In genomic region chr15:88664151-88664778, GRCh38 we compare ENCODE assay signal across 9 cellular contexts. TPM values are rescaled to one million over a fixed set of nuclear protein-coding genes. Genes with fewer than 3 reads are reported as not detected.
DNase-seq lines count a peak whose midpoint lies in the region; TF ChIP-seq lines count a peak whose summit lies in the region.
"Had no signal": no experiment of that assay in that cellular context is flagged by ENCODE, and none has a peak within 500 bp of the region (broad histone marks: within the 10 kb centered on the region; RNA-seq: fewer than 3 reads in every experiment).

No MANE protein-coding gene starts in this region.

- H3K9me2 ChIP-seq in Loucy (replicated peaks; ENCODE audit: low read depth, low read length), result no peaks in the 10 kb centered on the region

- no peaks in the 10 kb centered on the region for H4K20me1 ChIP-seq in Loucy (ENCODE audit: insufficient read depth, low read length, poor library complexity, severe bottlenecking)

- H3K4me1 Mint-ChIP-seq in activated naive CD8-positive, alpha-beta T cell treated with anti-CD3 and anti-CD28 coated beads for 36 hours, result peaks cover 39% of the 10 kb centered on the region

- no peaks in the 10 kb centered on the region for H3F3A ChIP-seq in Loucy (ENCODE audit: low read depth)

- no peaks in the 10 kb centered on the region for H3K36me3 Mint-ChIP-seq in activated naive CD8-positive, alpha-beta T cell treated with anti-CD3 and anti-CD28 coated beads for 36 hours
- H3K36me3 Mint-ChIP-seq: natural killer cell treated with Interleukin-12 subunit alpha and Interleukin-12 subunit beta and Interleukin-15 and Interleukin-18, amount 100 ng/mL, for 72 hours had no signal

- no peaks in the 10 kb centered on the region for H3K27me3 Mint-ChIP-seq in activated naive CD8-positive, alpha-beta T cell treated with anti-CD3 and anti-CD28 coated beads for 36 hours

- H3K4me1 ChIP-seq in Loucy (ENCODE audit: insufficient read depth, low read length, poor library complexity, severe bottlenecking), result no peaks in the 10 kb centered on the region

- no peak overlapping the region for H3K4me3 Mint-ChIP-seq in activated naive CD8-positive, alpha-beta T cell treated with anti-CD3 and anti-CD28 coated beads for 36 hours
- H3K4me3 Mint-ChIP-seq: natural killer cell treated with Interleukin-12 subunit alpha and Interleukin-12 subunit beta and Interleukin-15 and Interleukin-18, amount 100 ng/mL, for 72 hours had no signal

- TF ChIP-seq CTCF in Loucy (conservative IDR thresholded peaks at IDR 0.05; ENCODE audit: low read length), result peak; percentile 57

- no peaks in the 10 kb centered on the region for H3K9me3 Mint-ChIP-seq in activated naive CD8-positive, alpha-beta T cell treated with anti-CD3 and anti-CD28 coated beads for 36 hours
- H3K9me3 Mint-ChIP-seq: natural killer cell treated with Interleukin-12 subunit alpha and Interleukin-12 subunit beta and Interleukin-15 and Interleukin-18, amount 100 ng/mL, for 72 hours had no signal

- no peaks in the 10 kb centered on the region for H3K79me2 ChIP-seq in Loucy (ENCODE audit: insufficient read depth, low read length)

- H3K27me3 ChIP-seq in Loucy (ENCODE audit: insufficient read depth, low read length, poor library complexity, severe bottlenecking), result no peaks in the 10 kb centered on the region

- no peaks in the 10 kb centered on the region for H3K9me3 ChIP-seq in Loucy (ENCODE audit: insufficient read depth, low read depth, low read length)

- DNase-seq in D341Med (ENCODE audit: low spot score), result peak; percentile 3
- DNase-seq in activated naive CD8-positive, alpha-beta T cell treated with anti-CD3 and anti-CD28 coated beads for 36 hours, result peak; percentile 35
- DNase-seq in medulla oblongata (ENCODE audit: extremely low spot score), result peak; percentile 62
- no peak for DNase-seq in AG20443 (ENCODE audit: low spot score)
- DNase-seq in NCI-H524 (lab: John Stamatoyannopoulos, UW), result no peak
- DNase-seq in DMS114 treated with DMSO at 0.1 percent for 48 hours (lab: John Stamatoyannopoulos, UW; ENCODE audit: unreplicated experiment), result no peak
- DNase-seq in dedifferentiated amniotic fluid mesenchymal stem cell (ENCODE audit: extremely low spot score), result no peak

- no peaks in the 10 kb centered on the region for H3K36me3 ChIP-seq in Loucy (ENCODE audit: insufficient read depth, low read length)

- H3K9ac ChIP-seq in Loucy (ENCODE audit: low read depth, low read length, poor library complexity, severe bottlenecking), result no peak overlapping the region

- no peak overlapping the region for H3K4me3 ChIP-seq in Loucy (ENCODE audit: low read length, poor library complexity, severe bottlenecking)

- peak overlapping the region; percentile 30 for H3K27ac Mint-ChIP-seq in activated naive CD8-positive, alpha-beta T cell treated with anti-CD3 and anti-CD28 coated beads for 36 hours
- H3K27ac Mint-ChIP-seq: natural killer cell treated with Interleukin-12 subunit alpha and Interleukin-12 subunit beta and Interleukin-15 and Interleukin-18, amount 100 ng/mL, for 72 hours had no signal

- no peak overlapping the region for H2AFZ ChIP-seq in Loucy (ENCODE audit: low read length)

- no peak overlapping the region for H3K4me2 ChIP-seq in Loucy (ENCODE audit: low read depth, low read length, poor library complexity, severe bottlenecking)

RNA-seq across cellular contexts. Expression of gene ISG20, which starts 25.4 kb away (rescaled TPM):
- 100 to 1,000 TPM; 108 to 110 TPM for total RNA-seq in activated naive CD8-positive, alpha-beta T cell treated with anti-CD3 and anti-CD28 coated beads for 36 hours

RNA-seq across cellular contexts. Expression of gene AEN, which starts 43.1 kb away (rescaled TPM):
- 10 to 100 TPM; 76.1 to 81.8 TPM for total RNA-seq in activated naive CD8-positive, alpha-beta T cell treated with anti-CD3 and anti-CD28 coated beads for 36 hours

Comparison
In these comparisons a context has a peak if more than half of its experiments do, and no peak if none do; other contexts are left out.
1. DNase-seq: peak in D341Med (single experiment), activated naive CD8-positive, alpha-beta T cell treated with anti-CD3 and anti-CD28 coated beads for 36 hours (single experiment) and medulla oblongata (single experiment); none in AG20443 (single experiment), NCI-H524 (0 of 2), DMS114 treated with DMSO at 0.1 percent for 48 hours (single experiment) and dedifferentiated amniotic fluid mesenchymal stem cell (single experiment).